ENCODE assay signal across 8 cellular contexts in genomic region chr2:25673170-25674002, GRCh38. TPM values are rescaled to one million over a fixed set of nuclear protein-coding genes. Genes with fewer than 3 reads are reported as not detected.
A peak's percentile ranks its signal among the peaks of the same experiment; 100 is the strongest.
DNase-seq lines count a peak whose midpoint lies in the region; ATAC-seq and TF ChIP-seq lines count a peak whose summit lies in the region.

TSS of gene DTNB (minus strand) at chr2:25673577. CDS start at chr2:25652660, 20,917 bp downstream.

- H3K27me3 Mint-ChIP-seq in activated CD4-positive, alpha-beta memory T cell treated with anti-CD3 and anti-CD28 coated beads for 36 hours, result no peaks in the 10 kb centered on the region

- H3K36me3 ChIP-seq in ectodermal cell (ENCODE audit: control insufficient read depth, insufficient read depth, low read length), result no peaks in the 10 kb centered on the region

- peak within 1 kb of the TSS; percentile 73 for H3K4me3 ChIP-seq in AG10803 (ENCODE audit: low read length)
- peak within 1 kb of the TSS; percentile 79 for H3K4me3 ChIP-seq in ectodermal cell (ENCODE audit: insufficient read depth, low read depth, low read length)

- H3K4me1 ChIP-seq in ectodermal cell (ENCODE audit: control insufficient read depth, insufficient read depth, low read length), result peaks cover 19% of the 10 kb centered on the region

- H3K9me3 ChIP-seq in ectodermal cell (ENCODE audit: control insufficient read depth, low read length), result no peaks in the 10 kb centered on the region

- CTCF ChIA-PET in activated CD4-positive, alpha-beta memory T cell treated with anti-CD3 and anti-CD28 coated beads for 36 hours (lab: Charles Lee), result interaction anchor here (1.4 to 2.4 kb wide), 3 partner anchors 27 to 205 kb away, joined by 3 to 10 read pairs (median 10); partner anchors contain the start of gene ASXL2

- intact Hi-C loops in activated CD4-positive, alpha-beta memory T cell treated with anti-CD3 and anti-CD28 coated beads for 36 hours (cut with micrococcal nuclease), result loop anchor here (2.0 to 10.0 kb wide), 3 partner anchors 205 to 879 kb away; partner anchors contain the start of genes ASXL2, CENPO, PTRHD1 and RAB10

- H3K9me3 Mint-ChIP-seq in activated CD4-positive, alpha-beta memory T cell treated with anti-CD3 and anti-CD28 coated beads for 36 hours, result no peaks in the 10 kb centered on the region

- no peaks in the 10 kb centered on the region for H3K36me3 Mint-ChIP-seq in activated CD4-positive, alpha-beta memory T cell treated with anti-CD3 and anti-CD28 coated beads for 36 hours

- H3K4me1 Mint-ChIP-seq in activated CD4-positive, alpha-beta memory T cell treated with anti-CD3 and anti-CD28 coated beads for 36 hours (ENCODE audit: low read depth), result peaks cover 27% of the 10 kb centered on the region

- H3K27ac Mint-ChIP-seq in activated CD4-positive, alpha-beta memory T cell treated with anti-CD3 and anti-CD28 coated beads for 36 hours, result peak within 1 kb of the TSS; percentile 62

- peaks cover 30% of the 10 kb centered on the region for H3K27me3 ChIP-seq in ectodermal cell (ENCODE audit: control insufficient read depth, insufficient read depth, low read length, poor library complexity, severe bottlenecking)

- peak; percentile 44 for DNase-seq in AG10803 (ENCODE audit: low read depth)
- peak; percentile 88 for DNase-seq in NCI-H69 (lab: John Stamatoyannopoulos, UW)
- DNase-seq in activated CD4-positive, alpha-beta memory T cell treated with anti-CD3 and anti-CD28 coated beads for 36 hours, result peak; percentile 85
- peak; percentile 66 for DNase-seq in medulla oblongata (ENCODE audit: extremely low spot score)
- peak; percentile 44 to 61 (median 57) for DNase-seq in stimulated activated CD4-positive, alpha-beta T cell treated with anti-CD3 and anti-CD28 coated beads, TNF-alpha, amount 100 ng/mL, for 48 hours (ENCODE audit: low read depth in 3 of 3)

- WGBS in ectodermal cell, 2 experiments, result 1% methylated on average over 124 of the region's 124 CpGs

- peak; percentile 76 for ATAC-seq in GM18907 (IDR thresholded peaks at IDR 0.05; ENCODE audit: unreplicated experiment)
- ATAC-seq in HG03108 (IDR thresholded peaks at IDR 0.05; ENCODE audit: unreplicated experiment), result peak; percentile 62

- POLR2A ChIA-PET in activated CD4-positive, alpha-beta memory T cell treated with anti-CD3 and anti-CD28 coated beads for 36 hours (lab: Charles Lee), result interaction anchor here (0.6 to 1.2 kb wide), 5 partner anchors 11 to 360 kb away, joined by 3 to 5 read pairs (median 4); partner anchors contain the start of gene RAB10

- peak within 1 kb of the TSS; percentile 76 for H3K27ac ChIP-seq in ectodermal cell (ENCODE audit: insufficient read depth, low read depth, low read length, poor library complexity, severe bottlenecking)

- H3K4me3 Mint-ChIP-seq in activated CD4-positive, alpha-beta memory T cell treated with anti-CD3 and anti-CD28 coated beads for 36 hours, result peak within 1 kb of the TSS; percentile 80

- TF ChIP-seq CTCF in AG10803 (conservative IDR thresholded peaks at IDR 0.05; ENCODE audit: low read length), result no peak

RNA-seq across cellular contexts. Expression of gene DTNB, which starts in this region (rescaled TPM):
- 10 to 100 TPM; 20.8 to 25.1 TPM for total RNA-seq in activated CD4-positive, alpha-beta memory T cell treated with anti-CD3 and anti-CD28 coated beads for 36 hours
- 40.8 TPM for polyA plus RNA-seq in ectodermal cell (2013, experiment 1 of 4)
- 40.7 TPM for polyA plus RNA-seq in ectodermal cell (2013, experiment 2 of 4)
- 29.3 TPM for polyA plus RNA-seq in ectodermal cell (2013, experiment 3 of 4)
- 40.8 TPM for polyA plus RNA-seq in ectodermal cell (2013, experiment 4 of 4)

Comparison
In these comparisons a context has a peak if more than half of its experiments do, and no peak if none do; other contexts are left out.
1. Peak in every context shown above with its lines: DNase-seq, ATAC-seq, H3K4me3 ChIP-seq and H3K27ac ChIP-seq.